In genomic region chr19:7292950-7293794, GRCh38 we compare ENCODE assay signal across 1 cellular context.
A peak's percentile ranks its signal among the peaks of the same experiment; 100 is the strongest.
TF ChIP-seq lines count a peak whose summit lies in the region.

No MANE protein-coding gene starts in this region.

TF ChIP-seq in HepG2, 621 proteins besides CTCF, POLR2A, EP300 and RAD21 (continued from another document and continues in another):
- TF ChIP-seq, protein P1, sequence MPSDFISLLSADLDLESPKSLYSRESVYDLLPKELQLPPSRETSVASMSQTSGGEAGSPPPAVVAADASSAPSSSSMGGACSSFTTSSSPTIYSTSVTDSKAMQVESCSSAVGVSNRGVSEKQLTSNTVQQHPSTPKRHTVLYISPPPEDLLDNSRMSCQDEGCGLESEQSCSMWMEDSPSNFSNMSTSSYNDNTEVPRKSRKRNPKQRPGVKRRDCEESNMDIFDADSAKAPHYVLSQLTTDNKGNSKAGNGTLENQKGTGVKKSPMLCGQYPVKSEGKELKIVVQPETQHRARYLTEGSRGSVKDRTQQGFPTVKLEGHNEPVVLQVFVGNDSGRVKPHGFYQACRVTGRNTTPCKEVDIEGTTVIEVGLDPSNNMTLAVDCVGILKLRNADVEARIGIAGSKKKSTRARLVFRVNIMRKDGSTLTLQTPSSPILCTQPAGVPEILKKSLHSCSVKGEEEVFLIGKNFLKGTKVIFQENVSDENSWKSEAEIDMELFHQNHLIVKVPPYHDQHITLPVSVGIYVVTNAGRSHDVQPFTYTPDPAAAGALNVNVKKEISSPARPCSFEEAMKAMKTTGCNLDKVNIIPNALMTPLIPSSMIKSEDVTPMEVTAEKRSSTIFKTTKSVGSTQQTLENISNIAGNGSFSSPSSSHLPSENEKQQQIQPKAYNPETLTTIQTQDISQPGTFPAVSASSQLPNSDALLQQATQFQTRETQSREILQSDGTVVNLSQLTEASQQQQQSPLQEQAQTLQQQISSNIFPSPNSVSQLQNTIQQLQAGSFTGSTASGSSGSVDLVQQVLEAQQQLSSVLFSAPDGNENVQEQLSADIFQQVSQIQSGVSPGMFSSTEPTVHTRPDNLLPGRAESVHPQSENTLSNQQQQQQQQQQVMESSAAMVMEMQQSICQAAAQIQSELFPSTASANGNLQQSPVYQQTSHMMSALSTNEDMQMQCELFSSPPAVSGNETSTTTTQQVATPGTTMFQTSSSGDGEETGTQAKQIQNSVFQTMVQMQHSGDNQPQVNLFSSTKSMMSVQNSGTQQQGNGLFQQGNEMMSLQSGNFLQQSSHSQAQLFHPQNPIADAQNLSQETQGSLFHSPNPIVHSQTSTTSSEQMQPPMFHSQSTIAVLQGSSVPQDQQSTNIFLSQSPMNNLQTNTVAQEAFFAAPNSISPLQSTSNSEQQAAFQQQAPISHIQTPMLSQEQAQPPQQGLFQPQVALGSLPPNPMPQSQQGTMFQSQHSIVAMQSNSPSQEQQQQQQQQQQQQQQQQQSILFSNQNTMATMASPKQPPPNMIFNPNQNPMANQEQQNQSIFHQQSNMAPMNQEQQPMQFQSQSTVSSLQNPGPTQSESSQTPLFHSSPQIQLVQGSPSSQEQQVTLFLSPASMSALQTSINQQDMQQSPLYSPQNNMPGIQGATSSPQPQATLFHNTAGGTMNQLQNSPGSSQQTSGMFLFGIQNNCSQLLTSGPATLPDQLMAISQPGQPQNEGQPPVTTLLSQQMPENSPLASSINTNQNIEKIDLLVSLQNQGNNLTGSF (CRISPR knock-in tag; IDR thresholded peaks at IDR 0.05): no peak
- TF ChIP-seq, protein P2, sequence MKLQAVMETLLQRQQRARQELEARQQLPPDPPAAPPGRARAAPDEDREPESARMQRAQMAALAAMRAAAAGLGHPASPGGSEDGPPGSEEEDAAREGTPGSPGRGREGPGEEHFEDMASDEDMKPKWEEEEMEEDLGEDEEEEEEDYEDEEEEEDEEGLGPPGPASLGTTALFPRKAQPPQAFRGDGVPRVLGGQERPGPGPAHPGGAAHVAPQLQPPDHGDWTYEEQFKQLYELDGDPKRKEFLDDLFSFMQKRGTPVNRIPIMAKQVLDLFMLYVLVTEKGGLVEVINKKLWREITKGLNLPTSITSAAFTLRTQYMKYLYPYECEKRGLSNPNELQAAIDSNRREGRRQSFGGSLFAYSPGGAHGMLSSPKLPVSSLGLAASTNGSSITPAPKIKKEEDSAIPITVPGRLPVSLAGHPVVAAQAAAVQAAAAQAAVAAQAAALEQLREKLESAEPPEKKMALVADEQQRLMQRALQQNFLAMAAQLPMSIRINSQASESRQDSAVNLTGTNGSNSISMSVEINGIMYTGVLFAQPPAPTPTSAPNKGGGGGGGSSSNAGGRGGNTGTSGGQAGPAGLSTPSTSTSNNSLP (IDR thresholded peaks at IDR 0.05; ENCODE audit: low read depth, low read length): no peak
- TF ChIP-seq ZNF713 (CRISPR knock-in tag; IDR thresholded peaks at IDR 0.05) (0 out of 2 replicates have a peak, but pooled peaks have one; percentile 46), GFI1 (CRISPR knock-in tag; IDR thresholded peaks at IDR 0.05; ENCODE audit: borderline replicate concordance) (no peak), YEATS4 (CRISPR knock-in tag; IDR thresholded peaks at IDR 0.05; ENCODE audit: borderline replicate concordance) (no peak), NBN (conservative IDR thresholded peaks at IDR 0.05) (no peak), KDM4B (CRISPR knock-in tag; IDR thresholded peaks at IDR 0.05) (no peak), HMGA1 (CRISPR knock-in tag; conservative IDR thresholded peaks at IDR 0.05) (no peak), CREM (IDR thresholded peaks at IDR 0.05) (no peak), CREM (CRISPR knock-in tag; IDR thresholded peaks at IDR 0.05) (no peak), ZNF891 (CRISPR knock-in tag; IDR thresholded peaks at IDR 0.05) (no peak), NFYB (CRISPR knock-in tag; IDR thresholded peaks at IDR 0.05) (0 out of 2 replicates have a peak, but pooled peaks have one; percentile 20), E2F2 (CRISPR knock-in tag; IDR thresholded peaks at IDR 0.05; ENCODE audit: borderline replicate concordance) (peak; percentile 91; the same call in 1 of the 2 replicates), RARA (CRISPR knock-in tag; IDR thresholded peaks at IDR 0.05) (peak; percentile 66), ZNF263 (CRISPR knock-in tag; IDR thresholded peaks at IDR 0.05) (no peak), ZNF773 (CRISPR knock-in tag; IDR thresholded peaks at IDR 0.05; ENCODE audit: borderline replicate concordance) (no peak), ZNF432 (CRISPR knock-in tag; IDR thresholded peaks at IDR 0.05; ENCODE audit: borderline replicate concordance) (no peak), ZNF260 (CRISPR knock-in tag; IDR thresholded peaks at IDR 0.05; ENCODE audit: borderline replicate concordance, low read depth) (no peak), ZNF563 (CRISPR knock-in tag; IDR thresholded peaks at IDR 0.05) (no peak), GTF2F1 (IDR thresholded peaks at IDR 0.05; ENCODE audit: low read length) (no peak), IKZF5 (CRISPR knock-in tag; IDR thresholded peaks at IDR 0.05) (no peak), DPF2 (CRISPR knock-in tag; IDR thresholded peaks at IDR 0.05; ENCODE audit: borderline replicate concordance, low read depth) (no peak), ZNF160 (CRISPR knock-in tag; IDR thresholded peaks at IDR 0.05) (peak; percentile 33; the same call in 1 of the 2 replicates), MXD1 (CRISPR knock-in tag; IDR thresholded peaks at IDR 0.05) (no peak), BORCS8-MEF2B (CRISPR knock-in tag; IDR thresholded peaks at IDR 0.05) (peak; percentile 31; the same call in 1 of the 2 replicates), RBM22 (optimal IDR thresholded peaks at IDR 0.05; ENCODE audit: low read length) (no peak), NFKB2 (CRISPR knock-in tag; IDR thresholded peaks at IDR 0.05; ENCODE audit: borderline replicate concordance) (no peak), ZNF777 (CRISPR knock-in tag; IDR thresholded peaks at IDR 0.05) (no peak; the same call in 1 of the 2 replicates), KLF16 (CRISPR knock-in tag; IDR thresholded peaks at IDR 0.05) (no peak), CC2D1A (CRISPR knock-in tag; IDR thresholded peaks at IDR 0.05) (no peak), ZNF761 (CRISPR knock-in tag; conservative IDR thresholded peaks at IDR 0.05) (peak; percentile 51; the same call in 1 of the 2 replicates), ZNF280B (CRISPR knock-in tag; IDR thresholded peaks at IDR 0.05; ENCODE audit: borderline replicate concordance) (no peak)
- TF ChIP-seq, protein P3, sequence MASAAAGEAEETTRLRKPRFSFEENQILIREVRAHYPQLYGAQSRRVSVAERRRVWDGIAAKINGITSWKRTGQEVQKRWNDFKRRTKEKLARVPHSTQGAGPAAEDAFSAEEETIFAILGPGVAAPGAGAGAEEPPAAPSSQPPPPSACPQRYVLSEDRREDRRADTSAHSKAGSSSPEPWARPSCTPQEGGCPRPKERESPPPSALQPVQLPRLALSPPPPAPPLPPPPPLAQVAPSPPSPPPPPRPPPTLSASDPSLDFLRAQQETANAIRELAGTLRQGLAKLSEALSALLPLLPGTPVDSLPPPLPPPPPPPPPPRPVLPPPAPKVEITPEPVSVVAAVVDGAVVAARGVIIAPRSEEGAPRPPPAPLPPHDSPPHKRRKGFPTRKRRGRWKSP (CRISPR knock-in tag; IDR thresholded peaks at IDR 0.05): no peak
- TF ChIP-seq, protein P4, sequence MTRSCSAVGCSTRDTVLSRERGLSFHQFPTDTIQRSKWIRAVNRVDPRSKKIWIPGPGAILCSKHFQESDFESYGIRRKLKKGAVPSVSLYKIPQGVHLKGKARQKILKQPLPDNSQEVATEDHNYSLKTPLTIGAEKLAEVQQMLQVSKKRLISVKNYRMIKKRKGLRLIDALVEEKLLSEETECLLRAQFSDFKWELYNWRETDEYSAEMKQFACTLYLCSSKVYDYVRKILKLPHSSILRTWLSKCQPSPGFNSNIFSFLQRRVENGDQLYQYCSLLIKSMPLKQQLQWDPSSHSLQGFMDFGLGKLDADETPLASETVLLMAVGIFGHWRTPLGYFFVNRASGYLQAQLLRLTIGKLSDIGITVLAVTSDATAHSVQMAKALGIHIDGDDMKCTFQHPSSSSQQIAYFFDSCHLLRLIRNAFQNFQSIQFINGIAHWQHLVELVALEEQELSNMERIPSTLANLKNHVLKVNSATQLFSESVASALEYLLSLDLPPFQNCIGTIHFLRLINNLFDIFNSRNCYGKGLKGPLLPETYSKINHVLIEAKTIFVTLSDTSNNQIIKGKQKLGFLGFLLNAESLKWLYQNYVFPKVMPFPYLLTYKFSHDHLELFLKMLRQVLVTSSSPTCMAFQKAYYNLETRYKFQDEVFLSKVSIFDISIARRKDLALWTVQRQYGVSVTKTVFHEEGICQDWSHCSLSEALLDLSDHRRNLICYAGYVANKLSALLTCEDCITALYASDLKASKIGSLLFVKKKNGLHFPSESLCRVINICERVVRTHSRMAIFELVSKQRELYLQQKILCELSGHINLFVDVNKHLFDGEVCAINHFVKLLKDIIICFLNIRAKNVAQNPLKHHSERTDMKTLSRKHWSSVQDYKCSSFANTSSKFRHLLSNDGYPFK (CRISPR knock-in tag; IDR thresholded peaks at IDR 0.05; ENCODE audit: borderline replicate concordance): no peak; the same call in 1 of the 2 replicates
- TF ChIP-seq, protein P5, sequence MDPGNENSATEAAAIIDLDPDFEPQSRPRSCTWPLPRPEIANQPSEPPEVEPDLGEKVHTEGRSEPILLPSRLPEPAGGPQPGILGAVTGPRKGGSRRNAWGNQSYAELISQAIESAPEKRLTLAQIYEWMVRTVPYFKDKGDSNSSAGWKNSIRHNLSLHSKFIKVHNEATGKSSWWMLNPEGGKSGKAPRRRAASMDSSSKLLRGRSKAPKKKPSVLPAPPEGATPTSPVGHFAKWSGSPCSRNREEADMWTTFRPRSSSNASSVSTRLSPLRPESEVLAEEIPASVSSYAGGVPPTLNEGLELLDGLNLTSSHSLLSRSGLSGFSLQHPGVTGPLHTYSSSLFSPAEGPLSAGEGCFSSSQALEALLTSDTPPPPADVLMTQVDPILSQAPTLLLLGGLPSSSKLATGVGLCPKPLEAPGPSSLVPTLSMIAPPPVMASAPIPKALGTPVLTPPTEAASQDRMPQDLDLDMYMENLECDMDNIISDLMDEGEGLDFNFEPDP (CRISPR knock-in tag; conservative IDR thresholded peaks at IDR 0.05): no peak
- TF ChIP-seq, protein P6, sequence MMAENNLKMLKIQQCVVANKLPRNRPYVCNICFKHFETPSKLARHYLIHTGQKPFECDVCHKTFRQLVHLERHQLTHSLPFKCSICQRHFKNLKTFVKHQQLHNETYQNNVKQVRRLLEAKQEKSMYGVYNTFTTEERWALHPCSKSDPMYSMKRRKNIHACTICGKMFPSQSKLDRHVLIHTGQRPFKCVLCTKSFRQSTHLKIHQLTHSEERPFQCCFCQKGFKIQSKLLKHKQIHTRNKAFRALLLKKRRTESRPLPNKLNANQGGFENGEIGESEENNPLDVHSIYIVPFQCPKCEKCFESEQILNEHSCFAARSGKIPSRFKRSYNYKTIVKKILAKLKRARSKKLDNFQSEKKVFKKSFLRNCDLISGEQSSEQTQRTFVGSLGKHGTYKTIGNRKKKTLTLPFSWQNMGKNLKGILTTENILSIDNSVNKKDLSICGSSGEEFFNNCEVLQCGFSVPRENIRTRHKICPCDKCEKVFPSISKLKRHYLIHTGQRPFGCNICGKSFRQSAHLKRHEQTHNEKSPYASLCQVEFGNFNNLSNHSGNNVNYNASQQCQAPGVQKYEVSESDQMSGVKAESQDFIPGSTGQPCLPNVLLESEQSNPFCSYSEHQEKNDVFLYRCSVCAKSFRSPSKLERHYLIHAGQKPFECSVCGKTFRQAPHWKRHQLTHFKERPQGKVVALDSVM (CRISPR knock-in tag; IDR thresholded peaks at IDR 0.05): no peak
- TF ChIP-seq, protein P7, sequence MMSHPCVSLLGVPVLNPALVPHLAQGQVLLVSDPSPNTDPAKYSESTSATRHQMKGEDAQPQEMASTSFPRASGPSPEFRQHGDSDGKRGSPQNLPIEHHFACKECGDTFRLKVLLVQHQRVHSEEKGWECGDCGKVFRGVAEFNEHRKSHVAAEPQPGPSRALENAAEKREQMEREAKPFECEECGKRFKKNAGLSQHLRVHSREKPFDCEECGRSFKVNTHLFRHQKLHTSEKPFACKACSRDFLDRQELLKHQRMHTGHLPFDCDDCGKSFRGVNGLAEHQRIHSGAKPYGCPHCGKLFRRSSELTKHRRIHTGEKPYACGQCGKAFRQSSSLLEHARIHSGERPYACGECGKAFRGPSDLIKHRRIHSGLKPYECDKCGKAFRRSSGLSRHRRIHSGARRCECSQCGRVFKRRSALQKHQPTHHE (CRISPR knock-in tag; IDR thresholded peaks at IDR 0.05; ENCODE audit: borderline replicate concordance): no peak
- TF ChIP-seq, protein P8, sequence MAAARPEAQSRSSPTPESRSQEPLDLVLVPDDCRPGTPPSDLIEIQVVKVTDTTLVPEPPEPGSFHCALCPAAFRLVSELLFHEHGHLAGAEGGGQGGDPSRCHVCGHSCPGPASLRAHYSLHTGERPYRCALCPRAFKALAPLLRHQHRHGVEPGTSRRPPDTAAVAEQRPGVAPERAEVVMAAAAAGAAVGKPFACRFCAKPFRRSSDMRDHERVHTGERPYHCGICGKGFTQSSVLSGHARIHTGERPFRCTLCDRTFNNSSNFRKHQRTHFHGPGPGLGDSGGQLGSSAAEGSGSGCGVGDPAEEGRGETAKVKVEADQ (CRISPR knock-in tag; IDR thresholded peaks at IDR 0.05; ENCODE audit: borderline replicate concordance): no peak; the same call in 1 of the 2 replicates
